ENCODE assay signal across 30 cellular contexts in the genomic region with DNA sequence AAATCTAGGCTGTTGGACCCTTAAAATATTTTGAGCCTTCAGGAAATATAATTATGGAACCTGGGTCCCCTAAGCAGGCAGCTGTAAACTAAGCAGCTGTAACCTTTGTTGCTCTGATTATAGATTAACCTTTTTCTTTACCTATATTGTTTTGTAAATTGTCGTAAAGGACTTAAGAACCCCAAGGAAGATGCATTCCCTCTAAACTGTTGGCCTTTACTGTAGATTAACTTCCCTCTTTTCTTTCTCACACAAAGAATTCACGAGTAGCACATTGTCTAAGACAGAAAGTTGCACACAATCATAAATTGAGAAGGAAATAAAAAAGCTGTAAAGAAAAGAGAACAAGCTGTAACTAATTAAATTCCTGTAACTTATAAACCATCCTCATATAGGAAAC.
"Had no signal": no experiment of that assay in that cellular context is flagged by ENCODE, and none has a peak within 500 bp of the region (broad histone marks: within the 10 kb centered on the region; RNA-seq: fewer than 3 reads in every experiment).

No MANE protein-coding gene starts in this region.

- H3K27ac Mint-ChIP-seq: activated CD4-positive, alpha-beta T cell treated with anti-CD3 and anti-CD28 coated beads for 36 hours; activated CD4-positive, alpha-beta T cell treated with anti-CD3 and anti-CD28 coated beads, Interleukin-2, amount 10 ng/mL, durations not matched to agents 7 days and 5 days; activated CD8-positive, alpha-beta T cell treated with anti-CD3 and anti-CD28 coated beads, Interleukin-2, amount 10 ng/mL, durations not matched to agents 7 days and 5 days; activated naive CD4-positive, alpha-beta T cell treated with anti-CD3 and anti-CD28 coated beads, Interleukin-2, amount 50 U/mL, for 24 hours; activated naive CD8-positive, alpha-beta T cell treated with anti-CD3 and anti-CD28 coated beads, Interleukin-2, amount 10 ng/mL, durations not matched to agents 7 days and 5 days; activated T-cell treated with anti-CD3 and anti-CD28 coated beads, Interleukin-2, amount 50 U/mL, for 24 hours; activated T-helper 2 cell treated with anti-CD3 and anti-CD28 coated beads, Interferon-gamma antibody, Interleukin-2, Interleukin-4, amounts not matched to agents 10 μg/mL and 5 μg/mL and 100 μg/mL, durations not matched to agents 14 hours and 24 hours and 36 hours had no signal

- H3K4me3 ChIP-seq: ascending aorta, cardiac muscle cell, SK-N-MC had no signal

- H3K4me1 Mint-ChIP-seq: activated CD4-positive, alpha-beta T cell treated with anti-CD3 and anti-CD28 coated beads for 36 hours; activated CD4-positive, alpha-beta T cell treated with anti-CD3 and anti-CD28 coated beads, Interleukin-2, amount 10 ng/mL, durations not matched to agents 7 days and 5 days; activated naive CD4-positive, alpha-beta T cell treated with anti-CD3 and anti-CD28 coated beads, Interleukin-2, amount 50 U/mL, for 24 hours; activated naive CD8-positive, alpha-beta T cell treated with anti-CD3 and anti-CD28 coated beads, Interleukin-2, amount 10 ng/mL, durations not matched to agents 7 days and 5 days; central memory CD8-positive, alpha-beta T cell had no signal

- H3K27me3 ChIP-seq: ascending aorta, cardiac muscle cell had no signal

- H3K4me3 Mint-ChIP-seq: activated CD4-positive, alpha-beta T cell treated with anti-CD3 and anti-CD28 coated beads for 36 hours; activated CD4-positive, alpha-beta T cell treated with anti-CD3 and anti-CD28 coated beads, Interleukin-2, amount 10 ng/mL, durations not matched to agents 7 days and 5 days; activated CD8-positive, alpha-beta T cell treated with anti-CD3 and anti-CD28 coated beads, Interleukin-2, amount 10 ng/mL, durations not matched to agents 7 days and 5 days; activated naive CD4-positive, alpha-beta T cell treated with anti-CD3 and anti-CD28 coated beads, Interleukin-2, amount 50 U/mL, for 24 hours; activated naive CD8-positive, alpha-beta T cell treated with anti-CD3 and anti-CD28 coated beads, Interleukin-2, amount 10 ng/mL, durations not matched to agents 7 days and 5 days; activated T-cell treated with anti-CD3 and anti-CD28 coated beads, Interleukin-2, amount 50 U/mL, for 24 hours; central memory CD8-positive, alpha-beta T cell had no signal

- H3K4me1 ChIP-seq: ascending aorta had no signal

- H3K36me3 ChIP-seq: ascending aorta, cardiac muscle cell had no signal

- H3K27ac ChIP-seq: ascending aorta, cardiac muscle cell, SK-N-MC had no signal

- DNase-seq: activated CD4-positive, alpha-beta T cell treated with anti-CD3 and anti-CD28 coated beads for 36 hours; activated CD4-positive, alpha-beta T cell treated with anti-CD3 and anti-CD28 coated beads, Interleukin-2, amount 10 ng/mL, durations not matched to agents 7 days and 5 days; activated CD4-positive, alpha-beta T cell treated with anti-CD3 and anti-CD28 coated beads, Interleukin-2, amount 50 U/mL, for 48 hours; activated CD8-positive, alpha-beta T cell treated with anti-CD3 and anti-CD28 coated beads, Interleukin-2, amount 10 ng/mL, durations not matched to agents 7 days and 5 days; activated gamma-delta T cell; activated naive CD4-positive, alpha-beta T cell treated with Interleukin-2 at 50 U/mL for 16 hours; activated naive CD8-positive, alpha-beta T cell treated with anti-CD3 and anti-CD28 coated beads, Interleukin-2, amount 10 ng/mL, durations not matched to agents 7 days and 5 days; activated T-cell treated with anti-CD3 and anti-CD28 coated beads, Interleukin-2, amount 50 U/mL, for 24 hours; amygdala; Kasumi-1; MM.1S; MV-4-11; NCI-H1092; NCI-H1436 treated with DMSO at 0.1 percent for 48 hours; NCI-H1694 treated with DMSO at 0.1 percent for 48 hours; NCI-H2029; NCI-H345; NCI-H526; NCI-H748 treated with DMSO at 0.1 percent for 48 hours; NK-92 treated with Interleukin-12 subunit alpha and Interleukin-12 subunit beta, amount 100 ng/mL, for 24 hours; OCI-M1; Right ventricle myocardium superior; T1000 had no signal

- ATAC-seq: activated CD4-positive, alpha-beta T cell treated with anti-CD3 and anti-CD28 coated beads for 36 hours; activated CD4-positive, CD25-positive, alpha-beta regulatory T cell treated with anti-CD3 and anti-CD28 coated beads, Interleukin-2, amount 50 U/mL, for 24 hours; activated CD8-positive, alpha-beta T cell treated with anti-CD3 and anti-CD28 coated beads, Interleukin-2, amount 10 ng/mL, durations not matched to agents 7 days and 5 days had no signal

- H3K36me3 Mint-ChIP-seq: activated naive CD4-positive, alpha-beta T cell treated with anti-CD3 and anti-CD28 coated beads, Interleukin-2, amount 50 U/mL, for 24 hours; activated naive CD8-positive, alpha-beta T cell treated with anti-CD3 and anti-CD28 coated beads, Interleukin-2, amount 10 ng/mL, durations not matched to agents 7 days and 5 days had no signal

- H3K9me3 Mint-ChIP-seq: activated naive CD4-positive, alpha-beta T cell treated with anti-CD3 and anti-CD28 coated beads, Interleukin-2, amount 50 U/mL, for 24 hours had no signal

- H3K27me3 Mint-ChIP-seq: activated CD4-positive, alpha-beta T cell treated with anti-CD3 and anti-CD28 coated beads for 36 hours; activated CD4-positive, alpha-beta T cell treated with anti-CD3 and anti-CD28 coated beads, Interleukin-2, amount 10 ng/mL, durations not matched to agents 7 days and 5 days; activated naive CD4-positive, alpha-beta T cell treated with anti-CD3 and anti-CD28 coated beads, Interleukin-2, amount 50 U/mL, for 24 hours; activated naive CD8-positive, alpha-beta T cell treated with anti-CD3 and anti-CD28 coated beads, Interleukin-2, amount 10 ng/mL, durations not matched to agents 7 days and 5 days; activated T-cell treated with anti-CD3 and anti-CD28 coated beads, Interleukin-2, amount 50 U/mL, for 24 hours; central memory CD8-positive, alpha-beta T cell had no signal
